ENCODE assay signal across 18 cellular contexts in genomic region chr17:46147167-46147749, GRCh38. TPM values are rescaled to one million over a fixed set of nuclear protein-coding genes. Genes with fewer than 3 reads are reported as not detected.
DNase-seq lines count a peak whose midpoint lies in the region; ATAC-seq, FAIRE-seq and TF ChIP-seq lines count a peak whose summit lies in the region.
"Had no signal": no experiment of that assay in that cellular context is flagged by ENCODE, and none has a peak within 500 bp of the region (broad histone marks: within the 10 kb centered on the region; RNA-seq: fewer than 3 reads in every experiment).

No MANE protein-coding gene starts in this region.

- peaks cover 0 to 26% of the 10 kb centered on the region in 2 donors for H3K4me1 ChIP-seq in kidney (ENCODE audit: control insufficient read depth in 1 of 2, insufficient read depth in 1 of 2, low read depth in 1 of 2, low read length in 2 of 2)
- no peaks in the 10 kb centered on the region for H3K4me1 ChIP-seq in prostate gland (replicated peaks)

- no peak overlapping the region for H3K9ac ChIP-seq in kidney (ENCODE audit: low read length in 2 of 2)

- no peak for TF ChIP-seq POLR2A in prostate gland (IDR thresholded peaks at IDR 0.05)

- H3K36me3 Mint-ChIP-seq in WTC11, result no peaks in the 10 kb centered on the region

- POLR2A ChIA-PET in WTC11 (lab: Charles Lee), result no interaction called here
- POLR2A ChIA-PET in RWPE1 (lab: Yijun Ruan, JAX; ENCODE audit: low non-redundant PET), result no interaction called here

- H3K27me3 Mint-ChIP-seq in WTC11 (ENCODE audit: low read depth), result no peaks in the 10 kb centered on the region

- WGBS in prostate gland, result 82% methylated on average over 7 of the region's 7 CpGs

- H3K27ac ChIP-seq in kidney (ENCODE audit: low read depth in 2 of 2, low read length in 2 of 2), result no peak overlapping the region
- H3K27ac ChIP-seq in prostate gland, result no peak overlapping the region
- no peak overlapping the region for H3K27ac ChIP-seq in RWPE1
- H3K27ac ChIP-seq: body of pancreas, esophagus squamous epithelium, heart right ventricle, tibial artery had no signal

- H3K27ac Mint-ChIP-seq in WTC11, result 0 out of 2 replicates have a peak overlapping the region, but pooled peaks have one; percentile 53

- intact Hi-C loops in kidney (cut with DNase I), result no loop called here
- intact Hi-C loops in prostate gland (cut with DNase I), result no loop called here

- FAIRE-seq in kidney (lab: Jason Lieb, UNC), result no peak
- FAIRE-seq: GM19239 had no signal

- H3K4me3 ChIP-seq in kidney (ENCODE audit: low read length in 2 of 2) (no peak overlapping the region), prostate gland (no peak overlapping the region)
- H3K4me3 ChIP-seq: body of pancreas, esophagus squamous epithelium, heart right ventricle, tibial artery had no signal

- H3K9me3 ChIP-seq in kidney (ENCODE audit: control insufficient read depth in 1 of 2, low read length in 2 of 2), result no peaks in the 10 kb centered on the region
- no peaks in the 10 kb centered on the region for H3K9me3 ChIP-seq in prostate gland
- H3K9me3 ChIP-seq: body of pancreas, esophagus squamous epithelium, heart right ventricle, tibial artery had no signal

- peaks cover 65% of the 10 kb centered on the region for H3K4me1 Mint-ChIP-seq in WTC11

- ATAC-seq in WTC11, result no peak
- ATAC-seq: body of pancreas, left colon, PC-3 had no signal

- CTCF ChIA-PET in WTC11 (lab: Charles Lee) (interaction anchor here (2.8 kb wide), 1 partner anchor 46 kb away, joined by 11 read pairs; the partner anchor contains the start of gene KANSL1), RWPE1 (lab: Yijun Ruan, JAX) (no interaction called here)

- H3K36me3 ChIP-seq in kidney (ENCODE audit: control insufficient read depth in 1 of 2, insufficient read depth in 2 of 2, low read length in 2 of 2) (no peaks in the 10 kb centered on the region), prostate gland (no peaks in the 10 kb centered on the region)
- H3K36me3 ChIP-seq: esophagus squamous epithelium, heart right ventricle, tibial artery had no signal

- peak; percentile 32 for DNase-seq in stimulated activated CD4-positive, alpha-beta T cell treated with anti-CD3 and anti-CD28 coated beads, Interleukin-1b, Interleukin-23, amount 100 ng/mL, for 48 hours
- no peak for DNase-seq in stimulated activated CD4-positive, alpha-beta T cell treated with anti-CD3 and anti-CD28 coated beads, Interleukin-2, amount 100 ng/mL, for 48 hours
- DNase-seq in WTC11 (ENCODE audit: low spot score), result no peak
- peak; percentile 41 for DNase-seq in kidney
- DNase-seq in NCI-H345 treated with DMSO at 0.1 percent for 48 hours (lab: John Stamatoyannopoulos, UW; ENCODE audit: unreplicated experiment), result no peak
- DNase-seq in prostate gland (ENCODE audit: low spot score), result no peak
- no peak for DNase-seq in NCI-H1417 (lab: John Stamatoyannopoulos, UW)
- no peak for DNase-seq in RWPE1 (ENCODE audit: low spot score)
- DNase-seq: body of pancreas, dermis blood vessel endothelial cell, DMS 273 treated with DMSO at 0.1 percent for 48 hours, esophagus squamous epithelium, heart right ventricle, left colon, NCI-H1694 treated with DMSO at 0.1 percent for 48 hours, PC-3, tibial artery had no signal

- 0 out of 2 replicates have a peak, but pooled peaks cover 4% of the 10 kb centered on the region for H3K9me3 Mint-ChIP-seq in WTC11

- TF ChIP-seq CTCF in WTC11 (IDR thresholded peaks at IDR 0.05) (no peak), kidney (IDR thresholded peaks at IDR 0.05; ENCODE audit: borderline replicate concordance, extremely low read depth, insufficient read depth) (no peak), prostate gland (IDR thresholded peaks at IDR 0.05) (no peak), RWPE1 (conservative IDR thresholded peaks at IDR 0.05; ENCODE audit: low read depth) (no peak)

- no peaks in the 10 kb centered on the region for H3K27me3 ChIP-seq in prostate gland (replicated peaks; ENCODE audit: insufficient read depth)
- H3K27me3 ChIP-seq: body of pancreas, esophagus squamous epithelium, heart right ventricle, tibial artery had no signal

- no peak overlapping the region for H3K4me3 Mint-ChIP-seq in WTC11

TF ChIP-seq in WTC11, 78 proteins besides CTCF, POLR2A, EP300 and RAD21 (continues in another document):
- no peak for TF ChIP-seq AR (CRISPR knock-in tag; IDR thresholded peaks at IDR 0.05)
- no peak for TF ChIP-seq SMAD4 (CRISPR knock-in tag; IDR thresholded peaks at IDR 0.05)
- no peak for TF ChIP-seq TCF7 (CRISPR knock-in tag; IDR thresholded peaks at IDR 0.05; ENCODE audit: low read depth)
- TF ChIP-seq TEAD4 (CRISPR knock-in tag; IDR thresholded peaks at IDR 0.05), result no peak
- no peak for TF ChIP-seq ZNF416 (CRISPR knock-in tag; IDR thresholded peaks at IDR 0.05)
- no peak for TF ChIP-seq CBFB (CRISPR knock-in tag; IDR thresholded peaks at IDR 0.05; ENCODE audit: low read depth)
- no peak for TF ChIP-seq E2F1 (CRISPR knock-in tag; IDR thresholded peaks at IDR 0.05)
- TF ChIP-seq FOXJ3 (CRISPR knock-in tag; IDR thresholded peaks at IDR 0.05; ENCODE audit: borderline replicate concordance), result no peak
- TF ChIP-seq ZSCAN18 (CRISPR knock-in tag; IDR thresholded peaks at IDR 0.05), result no peak
- TF ChIP-seq MLX (CRISPR knock-in tag; IDR thresholded peaks at IDR 0.05), result no peak
- no peak for TF ChIP-seq PRRX2 (CRISPR knock-in tag; IDR thresholded peaks at IDR 0.05)
- no peak for TF ChIP-seq JUN (CRISPR knock-in tag; IDR thresholded peaks at IDR 0.05)

RNA-seq across cellular contexts. Expression of gene KANSL1, which starts 46.0 kb away (rescaled TPM):
- total RNA-seq in WTC11 (2021) (66.4 to 72.7 TPM (median 68.5 TPM) in 3 replicates), kidney (97.3 TPM), prostate gland (100 to 1,000 TPM in 1 of 2 donors, 10 to 100 TPM in 1; 60.4 to 109 TPM)
- polyA plus RNA-seq in kidney (ENCODE audit: insufficient read depth, low read depth, low replicate concordance), result 13.7 TPM

Comparison
In these comparisons a context has a peak if more than half of its experiments do, and no peak if none do; other contexts are left out.
1. DNase-seq: peak in stimulated activated CD4-positive, alpha-beta T cell treated with anti-CD3 and anti-CD28 coated beads, Interleukin-1b, Interleukin-23, amount 100 ng/mL, for 48 hours (single experiment) and kidney (single experiment); none in stimulated activated CD4-positive, alpha-beta T cell treated with anti-CD3 and anti-CD28 coated beads, Interleukin-2, amount 100 ng/mL, for 48 hours (0 of 2), WTC11 (single experiment), NCI-H345 treated with DMSO at 0.1 percent for 48 hours (single experiment), prostate gland (single experiment), NCI-H1417 (0 of 3) and RWPE1 (single experiment).